In the genomic region with DNA sequence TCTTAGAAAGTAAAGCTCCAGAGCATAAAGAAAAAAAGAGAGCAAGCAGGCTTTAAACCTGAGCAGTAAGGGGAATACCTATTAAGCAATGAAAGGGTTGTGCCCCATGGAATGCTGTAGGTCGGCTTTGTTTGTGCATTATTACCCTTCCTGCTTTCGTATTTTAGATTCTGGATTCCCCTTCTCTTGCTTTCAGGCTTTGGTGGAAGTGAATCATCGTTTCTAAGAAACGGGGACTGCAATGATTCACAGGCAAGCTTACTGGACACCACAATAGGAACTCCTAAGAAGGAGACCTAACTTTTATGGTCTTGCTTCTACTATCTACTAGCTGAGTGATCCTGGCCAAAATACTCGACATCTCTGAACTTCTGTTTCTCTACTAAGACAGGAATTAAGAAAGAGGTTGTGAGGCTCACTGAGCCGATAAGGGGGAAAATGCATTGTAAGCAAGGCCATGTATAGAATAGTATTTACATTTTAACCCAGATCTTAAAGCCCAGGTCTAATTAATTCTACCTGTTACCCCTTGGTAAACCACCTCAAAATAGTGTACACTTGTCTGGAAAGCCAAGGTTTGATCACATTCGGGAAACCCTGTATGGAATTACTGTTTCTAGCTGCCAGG, we compare ENCODE assay signal across 8 cellular contexts.
DNase-seq lines count a peak whose midpoint lies in the region; ATAC-seq and TF ChIP-seq lines count a peak whose summit lies in the region.

No MANE protein-coding gene starts in this region.

- H3K4me1 Mint-ChIP-seq in stimulated activated effector memory CD8-positive, alpha-beta T cell treated with anti-CD3 and anti-CD28 coated beads, Interleukin-12 subunit alpha, Interleukin-12 subunit beta, amount 100 ng/mL, for 72 hours = peaks cover 56% of the 10 kb centered on the region

- CTCF ChIA-PET in AG04449 (lab: Yijun Ruan, JAX) = interaction anchor here (1.2 to 4.6 kb wide), 2 partner anchors 9 to 53 kb away, joined by 3 to 38 read pairs; no protein-coding TSS in a partner anchor

- POLR2A ChIA-PET in AG04449 (lab: Yijun Ruan, JAX) = interaction anchor here (0.7 kb wide), 1 partner anchor 129 kb away, joined by 3 read pairs; no protein-coding TSS in a partner anchor

- peak overlapping the region; percentile 9 for H3K4me3 ChIP-seq in AG04449 (ENCODE audit: low read depth, low read length)
- no peak overlapping the region for H3K4me3 ChIP-seq in fibroblast of pulmonary artery (replicated peaks; ENCODE audit: low read depth, low read length)

- H3K36me3 Mint-ChIP-seq in stimulated activated effector memory CD8-positive, alpha-beta T cell treated with anti-CD3 and anti-CD28 coated beads, Interleukin-12 subunit alpha, Interleukin-12 subunit beta, amount 100 ng/mL, for 72 hours = no peaks in the 10 kb centered on the region

- peak; percentile 84 for DNase-seq in AG04449 (ENCODE audit: low read depth, low spot score)
- DNase-seq in T1000 (lab: John Stamatoyannopoulos, UW) = peak; percentile 68
- DNase-seq in fibroblast of pulmonary artery (ENCODE audit: low read depth) = peak; percentile 96
- DNase-seq in stimulated activated effector memory CD8-positive, alpha-beta T cell treated with anti-CD3 and anti-CD28 coated beads, Interleukin-12 subunit alpha, Interleukin-12 subunit beta, amount 100 ng/mL, for 72 hours (ENCODE audit: low spot score in 2 of 2) = peak; percentile 16 to 64
- no peak for DNase-seq in NCI-H526 treated with DMSO at 0.1 percent for 48 hours (lab: John Stamatoyannopoulos, UW)
- DNase-seq in NCI-H774 (lab: John Stamatoyannopoulos, UW) = no peak

- ATAC-seq in GM18858 (IDR thresholded peaks at IDR 0.05; ENCODE audit: unreplicated experiment) (peak; percentile 35), HG03175 (IDR thresholded peaks at IDR 0.05; ENCODE audit: unreplicated experiment) (peak; percentile 37)
- ATAC-seq in stimulated activated effector memory CD8-positive, alpha-beta T cell treated with anti-CD3 and anti-CD28 coated beads, Interleukin-12 subunit alpha, Interleukin-12 subunit beta, amount 100 ng/mL, for 72 hours = peak; percentile 89

- H3K4me3 Mint-ChIP-seq in stimulated activated effector memory CD8-positive, alpha-beta T cell treated with anti-CD3 and anti-CD28 coated beads, Interleukin-12 subunit alpha, Interleukin-12 subunit beta, amount 100 ng/mL, for 72 hours = peak overlapping the region; percentile 86

- no peak for TF ChIP-seq CTCF in AG04449 (IDR thresholded peaks at IDR 0.05; ENCODE audit: insufficient read depth, low read length, missing control alignments)
- TF ChIP-seq CTCF in fibroblast of pulmonary artery (IDR thresholded peaks at IDR 0.05; ENCODE audit: low read length, missing control alignments) = no peak

- no peaks in the 10 kb centered on the region for H3K9me3 Mint-ChIP-seq in stimulated activated effector memory CD8-positive, alpha-beta T cell treated with anti-CD3 and anti-CD28 coated beads, Interleukin-12 subunit alpha, Interleukin-12 subunit beta, amount 100 ng/mL, for 72 hours

- peak overlapping the region; percentile 6 for H3K27ac Mint-ChIP-seq in stimulated activated effector memory CD8-positive, alpha-beta T cell treated with anti-CD3 and anti-CD28 coated beads, Interleukin-12 subunit alpha, Interleukin-12 subunit beta, amount 100 ng/mL, for 72 hours

Comparison
In these comparisons a context has a peak if more than half of its experiments do, and no peak if none do; other contexts are left out.
1. DNase-seq: peak in AG04449 (single experiment), T1000 (single experiment), fibroblast of pulmonary artery (single experiment) and stimulated activated effector memory CD8-positive, alpha-beta T cell treated with anti-CD3 and anti-CD28 coated beads, Interleukin-12 subunit alpha, Interleukin-12 subunit beta, amount 100 ng/mL, for 72 hours (2 of 2); none in NCI-H526 treated with DMSO at 0.1 percent for 48 hours (single experiment) and NCI-H774 (single experiment).
2. ATAC-seq: peak in every context shown above with its lines; median percentile 89 in stimulated activated effector memory CD8-positive, alpha-beta T cell treated with anti-CD3 and anti-CD28 coated beads, Interleukin-12 subunit alpha, Interleukin-12 subunit beta, amount 100 ng/mL, for 72 hours; 37 in HG03175; 35 in GM18858.